In the genomic region with DNA sequence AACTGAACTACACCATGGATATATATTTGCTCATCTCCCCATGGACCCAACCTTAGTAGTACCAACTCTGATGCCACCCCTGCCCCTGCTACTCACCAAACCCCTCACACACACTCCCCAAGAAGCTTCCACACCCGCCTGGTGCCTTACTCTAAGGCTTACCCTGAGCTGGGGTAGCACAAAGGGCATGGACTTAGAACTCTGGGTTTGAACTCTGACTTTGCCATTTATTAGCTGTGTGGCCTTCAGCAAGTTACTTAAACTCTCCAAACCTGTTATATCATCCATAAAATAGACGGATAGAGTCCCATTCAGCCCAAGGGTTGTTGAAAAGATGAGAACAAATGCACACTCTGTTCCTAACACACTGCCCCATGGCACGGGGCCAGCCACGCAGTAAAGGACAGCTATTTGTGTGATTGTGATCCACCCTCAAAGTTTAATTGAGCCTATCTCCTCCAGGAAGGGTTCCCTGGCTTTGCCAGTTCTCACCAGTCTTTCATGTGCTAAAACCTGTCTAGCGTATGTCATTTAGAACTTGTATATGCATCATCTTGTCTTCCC, we compare ENCODE assay signal across 18 cellular contexts.
"Had no signal": no experiment of that assay in that cellular context is flagged by ENCODE, and none has a peak within 500 bp of the region (broad histone marks: within the 10 kb centered on the region; RNA-seq: fewer than 3 reads in every experiment).

No MANE protein-coding gene starts in this region.

- DNase-seq: activated B cell treated with CpG ODN at 0.5 μM for 24 hours; activated CD4-positive, alpha-beta memory T cell treated with anti-CD3 and anti-CD28 coated beads for 36 hours; activated CD4-positive, alpha-beta T cell treated with anti-CD3 and anti-CD28 coated beads for 4 hours; activated naive CD4-positive, alpha-beta T cell; activated naive CD8-positive, alpha-beta T cell treated with anti-CD3 and anti-CD28 coated beads, Interleukin-2, amount 10 ng/mL, durations not matched to agents 7 days and 5 days; activated T-cell treated with anti-CD3 and anti-CD28 coated beads, Interleukin-2, amount 50 U/mL, for 1 hour; body of pancreas; central memory CD4-positive, alpha-beta T cell; mammary epithelial cell; midbrain; stimulated activated naive B cell treated with anti-CD40 and anti-IgM and Interleukin-4, amounts not matched to agents 10 μg/mL and 1 μg/mL and 100 μg/mL, for 72 hours; thyroid gland had no signal

- ATAC-seq: activated T-helper 17 cell treated with anti-CD3 and anti-CD28 coated beads, Interleukin-2, amount 50 U/mL, for 72 hours; body of pancreas; heart left ventricle; stimulated activated naive B cell treated with anti-CD40 and anti-IgM and Interleukin-4, amounts not matched to agents 10 μg/mL and 1 μg/mL and 100 μg/mL, for 72 hours had no signal

- H3K27me3 ChIP-seq: body of pancreas, dorsolateral prefrontal cortex, heart left ventricle, thyroid gland had no signal

- H3K27ac ChIP-seq: body of pancreas, SK-N-MC, thyroid gland had no signal

- H3K9me3 ChIP-seq: body of pancreas, heart left ventricle, thyroid gland had no signal

- H3K4me3 ChIP-seq: body of pancreas, dorsolateral prefrontal cortex, heart left ventricle, SK-N-MC, thyroid gland had no signal

- FAIRE-seq: colon, frontal cortex had no signal
